10 cellular contexts compared by ENCODE assay signal in genomic region chr17:74871329-74872076, GRCh38. TPM values are rescaled to one million over a fixed set of nuclear protein-coding genes. Genes with fewer than 3 reads are reported as not detected.
A peak's percentile ranks its signal among the peaks of the same experiment; 100 is the strongest.
DNase-seq lines count a peak whose midpoint lies in the region; ATAC-seq and TF ChIP-seq lines count a peak whose summit lies in the region.
"Had no signal": no experiment of that assay in that cellular context is flagged by ENCODE, and none has a peak within 500 bp of the region (broad histone marks: within the 10 kb centered on the region; RNA-seq: fewer than 3 reads in every experiment).

No MANE protein-coding gene starts in this region.

- TF ChIP-seq EP300 in suprapubic skin (IDR thresholded peaks at IDR 0.05), result no peak

- no peaks in the 10 kb centered on the region for H3K9me3 ChIP-seq in hepatocyte (ENCODE audit: low read depth)
- no peaks in the 10 kb centered on the region for H3K9me3 ChIP-seq in suprapubic skin

- CTCF ChIA-PET in activated CD4-positive, alpha-beta memory T cell treated with anti-CD3 and anti-CD28 coated beads, Interleukin-2, amount 10 ng/mL, durations not matched to agents 7 days and 5 days (lab: Charles Lee), result interaction anchor here (0.9 to 3.1 kb wide), 4 partner anchors 10 to 127 kb away, joined by 3 to 33 read pairs (median 10); no protein-coding TSS in a partner anchor

- peaks cover 10% of the 10 kb centered on the region for H3K4me1 ChIP-seq in hepatocyte (ENCODE audit: insufficient read depth)
- peaks cover 21% of the 10 kb centered on the region for H3K4me1 ChIP-seq in suprapubic skin

- H3K27ac ChIP-seq in hepatocyte (no peak overlapping the region), suprapubic skin (no peak overlapping the region)

- H3K79me2 ChIP-seq in hepatocyte, result no peaks in the 10 kb centered on the region

- DNase-seq in activated T-cell treated with anti-CD3 and anti-CD28 coated beads, Interleukin-2, amount 50 U/mL, for 72 hours, result no peak
- DNase-seq in activated T-cell treated with anti-CD3 and anti-CD28 coated beads for 4 hours, result no peak
- DNase-seq in activated CD4-positive, alpha-beta memory T cell treated with anti-CD3 and anti-CD28 coated beads, Interleukin-2, amount 10 ng/mL, durations not matched to agents 7 days and 5 days, result no peak
- DNase-seq in hepatocyte (ENCODE audit: low spot score), result no peak
- peak in 1 of 2 donors; percentile 64 for DNase-seq in suprapubic skin (ENCODE audit: low spot score in 2 of 2)
- DNase-seq in NOMO-1 treated with dmso at 0.1 percent for 144 hours (lab: John Stamatoyannopoulos, UW; ENCODE audit: unreplicated experiment), result no peak
- DNase-seq in NCI-H510A treated with DMSO at 0.1 percent for 48 hours (lab: John Stamatoyannopoulos, UW), result no peak
- DNase-seq in midbrain (lab: John Stamatoyannopoulos, UW), result no peak
- DNase-seq: NCI-H1694 had no signal

- H3K9me3 Mint-ChIP-seq in activated T-cell treated with anti-CD3 and anti-CD28 coated beads, Interleukin-2, amount 50 U/mL, for 72 hours, result no peaks in the 10 kb centered on the region
- H3K9me3 Mint-ChIP-seq in activated CD4-positive, alpha-beta memory T cell treated with anti-CD3 and anti-CD28 coated beads, Interleukin-2, amount 10 ng/mL, durations not matched to agents 7 days and 5 days, result no peaks in the 10 kb centered on the region

- no peak overlapping the region for H2AFZ ChIP-seq in hepatocyte

- ATAC-seq in activated T-cell treated with anti-CD3 and anti-CD28 coated beads, Interleukin-2, amount 50 U/mL, for 72 hours (replicated peaks in 1 of 2), result no peak
- ATAC-seq: left lobe of liver had no signal

- TF ChIP-seq POLR2A in suprapubic skin (IDR thresholded peaks at IDR 0.05), result no peak

- TF ChIP-seq CTCF in hepatocyte (IDR thresholded peaks at IDR 0.05; ENCODE audit: poor library complexity) (no peak), suprapubic skin (IDR thresholded peaks at IDR 0.05) (no peak)

- no peaks in the 10 kb centered on the region for H3K27me3 Mint-ChIP-seq in activated T-cell treated with anti-CD3 and anti-CD28 coated beads, Interleukin-2, amount 50 U/mL, for 72 hours (ENCODE audit: low read depth)
- no peaks in the 10 kb centered on the region for H3K27me3 Mint-ChIP-seq in activated CD4-positive, alpha-beta memory T cell treated with anti-CD3 and anti-CD28 coated beads, Interleukin-2, amount 10 ng/mL, durations not matched to agents 7 days and 5 days

- 88% methylated on average over 11 of the region's 11 CpGs for WGBS in hepatocyte (ENCODE audit: low lambda C conversion rate, missing lambda C conversion rate)
- WGBS in suprapubic skin, result 77% methylated on average over 11 of the region's 11 CpGs

- H4K20me1 ChIP-seq in hepatocyte (ENCODE audit: insufficient read depth, poor library complexity, severe bottlenecking), result no peaks in the 10 kb centered on the region

- H3K27me3 ChIP-seq in hepatocyte, result no peaks in the 10 kb centered on the region
- no peaks in the 10 kb centered on the region for H3K27me3 ChIP-seq in suprapubic skin

- POLR2A ChIA-PET in activated CD4-positive, alpha-beta memory T cell treated with anti-CD3 and anti-CD28 coated beads, Interleukin-2, amount 10 ng/mL, durations not matched to agents 7 days and 5 days (lab: Charles Lee), result interaction anchor here (1.4 to 2.4 kb wide), 5 partner anchors 10 to 418 kb away, joined by 3 to 17 read pairs (median 10); partner anchors contain the start of genes GRIN2C, NAT9 and SLC25A19

- no peaks in the 10 kb centered on the region for H3K36me3 ChIP-seq in hepatocyte (replicated peaks; ENCODE audit: insufficient read depth, low read depth)
- no peaks in the 10 kb centered on the region for H3K36me3 ChIP-seq in suprapubic skin

- H3K4me2 ChIP-seq in hepatocyte, result peak overlapping the region; percentile 85

- peaks cover 4 to 6% of the 10 kb centered on the region in 2 donors for H3K36me3 Mint-ChIP-seq in activated T-cell treated with anti-CD3 and anti-CD28 coated beads, Interleukin-2, amount 50 U/mL, for 72 hours (ENCODE audit: insufficient read depth in 2 of 2)
- peaks cover 11% of the 10 kb centered on the region for H3K36me3 Mint-ChIP-seq in activated CD4-positive, alpha-beta memory T cell treated with anti-CD3 and anti-CD28 coated beads, Interleukin-2, amount 10 ng/mL, durations not matched to agents 7 days and 5 days (ENCODE audit: low read depth)

- H3K9me2 ChIP-seq in hepatocyte (replicated peaks; ENCODE audit: insufficient read depth), result no peaks in the 10 kb centered on the region

- no peak overlapping the region for H3K27ac Mint-ChIP-seq in activated T-cell treated with anti-CD3 and anti-CD28 coated beads, Interleukin-2, amount 50 U/mL, for 72 hours
- peak overlapping the region; percentile 7 for H3K27ac Mint-ChIP-seq in activated CD4-positive, alpha-beta memory T cell treated with anti-CD3 and anti-CD28 coated beads, Interleukin-2, amount 10 ng/mL, durations not matched to agents 7 days and 5 days

- no peak overlapping the region for H3K4me3 ChIP-seq in hepatocyte
- H3K4me3 ChIP-seq in suprapubic skin, result peak overlapping the region; percentile 61

- peak overlapping the region; percentile 92 to 95 for H3K4me3 Mint-ChIP-seq in activated T-cell treated with anti-CD3 and anti-CD28 coated beads, Interleukin-2, amount 50 U/mL, for 72 hours
- peak overlapping the region; percentile 96 for H3K4me3 Mint-ChIP-seq in activated CD4-positive, alpha-beta memory T cell treated with anti-CD3 and anti-CD28 coated beads, Interleukin-2, amount 10 ng/mL, durations not matched to agents 7 days and 5 days

- H3K4me1 Mint-ChIP-seq in activated T-cell treated with anti-CD3 and anti-CD28 coated beads, Interleukin-2, amount 50 U/mL, for 72 hours (ENCODE audit: low read depth), result peaks cover 43% of the 10 kb centered on the region
- peaks cover 40% of the 10 kb centered on the region for H3K4me1 Mint-ChIP-seq in activated CD4-positive, alpha-beta memory T cell treated with anti-CD3 and anti-CD28 coated beads, Interleukin-2, amount 10 ng/mL, durations not matched to agents 7 days and 5 days

RNA-seq across cellular contexts. Expression of gene FDXR, which starts 1.3 kb away (rescaled TPM):
- 10 to 100 TPM; 44.3 to 79.7 TPM for total RNA-seq in activated T-cell treated with anti-CD3 and anti-CD28 coated beads, Interleukin-2, amount 50 U/mL, for 72 hours
- total RNA-seq in activated CD4-positive, alpha-beta memory T cell treated with anti-CD3 and anti-CD28 coated beads, Interleukin-2, amount 10 ng/mL, durations not matched to agents 7 days and 5 days, result 10 to 100 TPM; 22.9 to 24.0 TPM
- total RNA-seq in hepatocyte, result 9.3 and 12.2 TPM in 2 replicates
- 14.2 and 17.8 TPM in 2 replicates for polyA plus RNA-seq in hepatocyte
- total RNA-seq in suprapubic skin, result 10 to 100 TPM; 19.1 to 34.1 (median 24.7) TPM

RNA-seq across cellular contexts. Expression of gene GRIN2C, which starts 11.8 kb away (rescaled TPM):
- under 1 TPM; 0.14 to 0.37 TPM for total RNA-seq in activated T-cell treated with anti-CD3 and anti-CD28 coated beads, Interleukin-2, amount 50 U/mL, for 72 hours
- total RNA-seq in activated CD4-positive, alpha-beta memory T cell treated with anti-CD3 and anti-CD28 coated beads, Interleukin-2, amount 10 ng/mL, durations not matched to agents 7 days and 5 days, result under 1 TPM in 1 of 2 experiments, not detected in 1; 0.45 TPM
- total RNA-seq in hepatocyte (not detected in 2 replicates), suprapubic skin (under 1 TPM in 1 of 4 donors, not detected in 3; 0.13 TPM)
- 0.13 and 0.27 TPM in 2 replicates for polyA plus RNA-seq in hepatocyte
- total RNA-seq: left lobe of liver had no signal

RNA-seq across cellular contexts. Expression of gene FADS6, which starts 21.9 kb away (rescaled TPM):
- not detected for total RNA-seq in activated T-cell treated with anti-CD3 and anti-CD28 coated beads, Interleukin-2, amount 50 U/mL, for 72 hours
- not detected for total RNA-seq in activated CD4-positive, alpha-beta memory T cell treated with anti-CD3 and anti-CD28 coated beads, Interleukin-2, amount 10 ng/mL, durations not matched to agents 7 days and 5 days
- total RNA-seq in hepatocyte (4.0 and 4.2 TPM in 2 replicates), suprapubic skin (10 to 100 TPM in 2 of 4 donors, 1 to 10 TPM in 2; 4.9 to 11.6 (median 8.1) TPM)
- polyA plus RNA-seq in hepatocyte, result 1.4 and 4.3 TPM in 2 replicates

RNA-seq across cellular contexts. Expression of gene USH1G, which starts 51.6 kb away (rescaled TPM):
- not detected for total RNA-seq in activated T-cell treated with anti-CD3 and anti-CD28 coated beads, Interleukin-2, amount 50 U/mL, for 72 hours
- total RNA-seq in activated CD4-positive, alpha-beta memory T cell treated with anti-CD3 and anti-CD28 coated beads, Interleukin-2, amount 10 ng/mL, durations not matched to agents 7 days and 5 days, result not detected
- total RNA-seq in hepatocyte (0.48 and 1.6 TPM in 2 replicates), suprapubic skin (1 to 10 TPM; 1.1 to 3.7 (median 1.9) TPM)
- 0.46 and 0.65 TPM in 2 replicates for polyA plus RNA-seq in hepatocyte
- total RNA-seq: left lobe of liver had no signal

RNA-seq across cellular contexts. Expression of gene OTOP2, which starts 52.6 kb away (rescaled TPM):
- not detected for total RNA-seq in activated T-cell treated with anti-CD3 and anti-CD28 coated beads, Interleukin-2, amount 50 U/mL, for 72 hours
- not detected for total RNA-seq in activated CD4-positive, alpha-beta memory T cell treated with anti-CD3 and anti-CD28 coated beads, Interleukin-2, amount 10 ng/mL, durations not matched to agents 7 days and 5 days
- total RNA-seq in hepatocyte (0.16 and 1.1 TPM in 2 replicates), suprapubic skin (under 1 TPM in 1 of 4 donors, not detected in 3; 0.49 TPM)
- polyA plus RNA-seq in hepatocyte, result 0.19 TPM in 1 of 2 replicates, not detected in the other
- total RNA-seq: left lobe of liver had no signal
